ENCODE assay signal across 30 cellular contexts in the genomic region with DNA sequence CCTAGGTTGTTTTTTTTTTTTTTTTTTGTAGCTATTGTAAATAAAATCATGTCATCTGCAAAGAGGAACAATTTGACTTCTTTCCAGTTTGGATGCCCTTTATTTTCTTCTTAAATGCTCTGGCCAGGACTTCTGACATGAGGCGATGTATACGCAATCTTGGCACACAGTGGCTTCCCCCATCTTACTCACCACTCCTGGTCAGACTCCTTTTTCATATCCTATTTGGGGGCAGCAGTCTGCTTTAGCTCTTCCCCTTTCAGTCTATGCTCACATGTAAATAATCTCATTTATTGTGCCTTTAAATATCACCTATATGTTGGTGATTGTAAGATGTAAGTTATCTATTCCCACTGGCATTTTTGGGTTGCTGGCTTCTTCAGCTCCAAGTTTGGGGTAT. TPM values are rescaled to one million over a fixed set of nuclear protein-coding genes. Genes with fewer than 3 reads are reported as not detected.
A peak's percentile ranks its signal among the peaks of the same experiment; 100 is the strongest.
DNase-seq lines count a peak whose midpoint lies in the region; ATAC-seq and TF ChIP-seq lines count a peak whose summit lies in the region.
"Had no signal": no experiment of that assay in that cellular context is flagged by ENCODE, and none has a peak within 500 bp of the region (broad histone marks: within the 10 kb centered on the region; RNA-seq: fewer than 3 reads in every experiment).

No MANE protein-coding gene starts in this region.

- H3K27ac Mint-ChIP-seq in activated CD8-positive, alpha-beta memory T cell treated with anti-CD3 and anti-CD28 coated beads, Interleukin-2, amount 10 ng/mL, durations not matched to agents 7 days and 5 days: peak overlapping the region; percentile 22
- H3K27ac Mint-ChIP-seq in activated naive CD8-positive, alpha-beta T cell treated with anti-CD3 and anti-CD28 coated beads, Interleukin-2, amount 50 U/mL, for 24 hours: peak overlapping the region; percentile 89
- H3K27ac Mint-ChIP-seq: effector memory CD8-positive, alpha-beta T cell; natural killer cell; T-helper 2 cell treated with Interferon-gamma antibody and Interleukin-4, amounts not matched to agents 5 μg/mL and 100 μg/mL, for 36 hours had no signal

- no peaks in the 10 kb centered on the region for H3K9me3 ChIP-seq in DOHH2 (ENCODE audit: control insufficient read depth, insufficient read depth, low read length)
- H3K9me3 ChIP-seq: BE2C, lower lobe of right lung, Peyer's patch, psoas muscle, transverse colon had no signal

- peak overlapping the region; percentile 50 for H3K4me3 ChIP-seq in DOHH2 (ENCODE audit: low read length)
- H3K4me3 ChIP-seq: coronary artery, lower lobe of right lung, Peyer's patch, psoas muscle, transverse colon had no signal

- H3K4me3 Mint-ChIP-seq in activated CD8-positive, alpha-beta memory T cell treated with anti-CD3 and anti-CD28 coated beads, Interleukin-2, amount 10 ng/mL, durations not matched to agents 7 days and 5 days: no peak overlapping the region
- no peak overlapping the region for H3K4me3 Mint-ChIP-seq in activated naive CD8-positive, alpha-beta T cell treated with anti-CD3 and anti-CD28 coated beads, Interleukin-2, amount 50 U/mL, for 24 hours
- H3K4me3 Mint-ChIP-seq: effector memory CD8-positive, alpha-beta T cell; natural killer cell; T-helper 2 cell treated with Interferon-gamma antibody and Interleukin-4, amounts not matched to agents 5 μg/mL and 100 μg/mL, for 36 hours had no signal

- H3K9me2 ChIP-seq in DOHH2 (replicated peaks; ENCODE audit: control insufficient read depth, low read length): no peaks in the 10 kb centered on the region

- peaks cover 16% of the 10 kb centered on the region for H3K36me3 Mint-ChIP-seq in activated CD8-positive, alpha-beta memory T cell treated with anti-CD3 and anti-CD28 coated beads, Interleukin-2, amount 10 ng/mL, durations not matched to agents 7 days and 5 days
- H3K36me3 Mint-ChIP-seq in activated naive CD8-positive, alpha-beta T cell treated with anti-CD3 and anti-CD28 coated beads, Interleukin-2, amount 50 U/mL, for 24 hours (ENCODE audit: low read depth): peaks cover 13% of the 10 kb centered on the region
- H3K36me3 Mint-ChIP-seq: natural killer cell had no signal

- H3K9me3 Mint-ChIP-seq in activated CD8-positive, alpha-beta memory T cell treated with anti-CD3 and anti-CD28 coated beads, Interleukin-2, amount 10 ng/mL, durations not matched to agents 7 days and 5 days (ENCODE audit: low read depth): no peaks in the 10 kb centered on the region
- peaks cover 9% of the 10 kb centered on the region for H3K9me3 Mint-ChIP-seq in activated naive CD8-positive, alpha-beta T cell treated with anti-CD3 and anti-CD28 coated beads, Interleukin-2, amount 50 U/mL, for 24 hours
- H3K9me3 Mint-ChIP-seq: effector memory CD8-positive, alpha-beta T cell; natural killer cell; T-helper 2 cell treated with Interferon-gamma antibody and Interleukin-4, amounts not matched to agents 5 μg/mL and 100 μg/mL, for 36 hours had no signal

- CTCF ChIA-PET in activated CD8-positive, alpha-beta memory T cell treated with anti-CD3 and anti-CD28 coated beads, Interleukin-2, amount 10 ng/mL, durations not matched to agents 7 days and 5 days (lab: Charles Lee): interaction anchor here (1.1 kb wide), 1 partner anchor 22 kb away, joined by 3 read pairs; no protein-coding TSS in a partner anchor

- peaks cover 87% of the 10 kb centered on the region for H3K4me1 ChIP-seq in DOHH2 (ENCODE audit: control insufficient read depth, low read length)
- H3K4me1 ChIP-seq: BE2C, lower lobe of right lung, Peyer's patch, psoas muscle, transverse colon had no signal

- peak overlapping the region; percentile 79 for H3K27ac ChIP-seq in DOHH2 (ENCODE audit: low read depth, low read length)
- H3K27ac ChIP-seq: coronary artery, lower lobe of right lung, Peyer's patch, psoas muscle, transverse colon had no signal

- peak overlapping the region; percentile 64 for H3K4me2 ChIP-seq in DOHH2 (ENCODE audit: low read length)

- no peaks in the 10 kb centered on the region for H3K27me3 ChIP-seq in DOHH2 (ENCODE audit: control insufficient read depth, low read length)
- H3K27me3 ChIP-seq: Peyer's patch, transverse colon had no signal

- peaks cover 32% of the 10 kb centered on the region for H3F3A ChIP-seq in DOHH2 (ENCODE audit: control insufficient read depth, insufficient read depth)

- H4K20me1 ChIP-seq in DOHH2 (ENCODE audit: control insufficient read depth, insufficient read depth, low read depth, low read length): no peaks in the 10 kb centered on the region

- no peak for DNase-seq in activated CD8-positive, alpha-beta memory T cell treated with anti-CD3 and anti-CD28 coated beads, Interleukin-2, amount 10 ng/mL, durations not matched to agents 7 days and 5 days
- DNase-seq in activated CD8-positive, alpha-beta memory T cell treated with anti-CD3 and anti-CD28 coated beads for 24 hours: no peak
- peak; percentile 57 for DNase-seq in MV-4-11 (lab: John Stamatoyannopoulos, UW)
- no peak for DNase-seq in activated naive CD8-positive, alpha-beta T cell treated with anti-CD3 and anti-CD28 coated beads, Interleukin-2, amount 50 U/mL, for 24 hours
- no peak for DNase-seq in stimulated activated CD4-positive, alpha-beta T cell treated with anti-CD3 and anti-CD28 coated beads, Interleukin-12 subunit alpha, Interleukin-12 subunit beta, amount 100 ng/mL, for 4 hours
- DNase-seq in NCI-H2081 (lab: John Stamatoyannopoulos, UW): no peak
- DNase-seq: activated CD4-positive, alpha-beta T cell treated with anti-CD3 and anti-CD28 coated beads for 4 hours; BE2C; effector memory CD8-positive, alpha-beta T cell; hypothalamus; IMR-90; lower lobe of right lung; natural killer cell; NCI-H1105; NCI-H187 treated with DMSO at 0.1 percent for 48 hours; NCI-H524 treated with DMSO at 0.1 percent for 48 hours; Peyer's patch; psoas muscle; SHP77; stimulated activated CD4-positive, alpha-beta T cell treated with anti-CD3 and anti-CD28 coated beads, Interleukin-4, amount 100 ng/mL, for 1 hour; transverse colon had no signal

- no peaks in the 10 kb centered on the region for H3K79me2 ChIP-seq in DOHH2 (ENCODE audit: control insufficient read depth, low read length)

- H3K27me3 Mint-ChIP-seq in activated CD8-positive, alpha-beta memory T cell treated with anti-CD3 and anti-CD28 coated beads, Interleukin-2, amount 10 ng/mL, durations not matched to agents 7 days and 5 days: no peaks in the 10 kb centered on the region
- H3K27me3 Mint-ChIP-seq in activated naive CD8-positive, alpha-beta T cell treated with anti-CD3 and anti-CD28 coated beads, Interleukin-2, amount 50 U/mL, for 24 hours: no peaks in the 10 kb centered on the region
- H3K27me3 Mint-ChIP-seq: effector memory CD8-positive, alpha-beta T cell had no signal

- no peaks in the 10 kb centered on the region for H3K36me3 ChIP-seq in DOHH2 (ENCODE audit: control insufficient read depth, low read length)
- H3K36me3 ChIP-seq: BE2C, lower lobe of right lung, Peyer's patch, transverse colon had no signal

- ATAC-seq in activated CD8-positive, alpha-beta memory T cell treated with anti-CD3 and anti-CD28 coated beads, Interleukin-2, amount 10 ng/mL, durations not matched to agents 7 days and 5 days: no peak
- ATAC-seq in activated naive CD8-positive, alpha-beta T cell treated with anti-CD3 and anti-CD28 coated beads, Interleukin-2, amount 50 U/mL, for 24 hours: no peak
- no peak for ATAC-seq in GM21528 (IDR thresholded peaks at IDR 0.05; ENCODE audit: low FRiP score, unreplicated experiment)
- ATAC-seq: effector memory CD8-positive, alpha-beta T cell; lower lobe of right lung; natural killer cell; psoas muscle; sciatic nerve had no signal

- no peak for TF ChIP-seq CTCF in DOHH2 (IDR thresholded peaks at IDR 0.05; ENCODE audit: low read depth, low read length, poor library complexity, severe bottlenecking)

- H3K4me1 Mint-ChIP-seq in activated CD8-positive, alpha-beta memory T cell treated with anti-CD3 and anti-CD28 coated beads, Interleukin-2, amount 10 ng/mL, durations not matched to agents 7 days and 5 days: peaks cover 36% of the 10 kb centered on the region
- peaks cover 65% of the 10 kb centered on the region for H3K4me1 Mint-ChIP-seq in activated naive CD8-positive, alpha-beta T cell treated with anti-CD3 and anti-CD28 coated beads, Interleukin-2, amount 50 U/mL, for 24 hours

RNA-seq across cellular contexts. Expression of a gene that starts 56.1 kb away (rescaled TPM):
- total RNA-seq in activated CD8-positive, alpha-beta memory T cell treated with anti-CD3 and anti-CD28 coated beads, Interleukin-2, amount 10 ng/mL, durations not matched to agents 7 days and 5 days: 10 to 100 TPM; 28.8 to 31.0 TPM
- total RNA-seq: epithelial cell of proximal tubule, G401, glomerular endothelial cell, H1, IMR-90 had no signal
